ENCODE assay signal across 1 cellular context in genomic region chr4:69485130-69485529, GRCh38.
TF ChIP-seq lines count a peak whose summit lies in the region.

No MANE protein-coding gene starts in this region.

TF ChIP-seq in HepG2, 621 proteins besides CTCF, POLR2A, EP300 and RAD21 (continued from another document):
- TF ChIP-seq NFAT5 (CRISPR knock-in tag; IDR thresholded peaks at IDR 0.05): no peak
